ENCODE assay signal across 1 cellular context in the genomic region with DNA sequence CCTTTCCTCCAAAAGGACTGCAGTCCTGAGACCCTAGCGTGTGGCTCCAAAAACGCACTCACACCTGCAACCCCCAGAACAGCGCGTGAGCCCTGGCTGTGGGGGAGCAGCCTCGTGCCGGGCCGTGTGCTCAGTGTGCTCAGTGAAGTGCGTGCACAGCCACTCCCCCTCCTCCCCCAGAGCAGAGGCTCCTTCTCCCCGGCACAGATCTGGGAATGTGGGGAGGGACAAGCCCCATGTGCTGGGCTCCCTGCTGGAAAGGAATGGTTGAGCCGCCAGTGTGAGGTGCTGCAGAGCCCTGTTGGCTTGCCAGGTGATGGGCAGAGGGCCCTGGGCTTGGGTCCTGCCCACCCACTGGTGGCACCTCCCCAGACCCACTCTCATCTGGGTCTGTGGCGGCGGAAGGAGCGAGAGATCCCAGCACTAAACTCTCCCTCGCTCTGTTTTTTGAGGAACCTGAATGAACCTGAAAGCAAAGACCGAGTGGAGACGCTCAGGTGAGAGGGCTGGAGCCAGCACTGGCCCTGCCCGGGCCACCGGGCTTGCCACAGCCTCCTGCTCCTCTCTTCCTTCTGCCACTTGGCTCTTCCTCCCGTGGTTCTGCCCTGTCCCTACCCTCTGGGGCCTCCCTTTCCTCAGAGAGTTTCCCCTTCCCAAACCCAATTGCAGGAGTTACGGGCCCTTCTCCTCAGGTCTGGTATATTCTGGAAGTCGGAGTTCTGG.
TF ChIP-seq lines count a peak whose summit lies in the region.

No MANE protein-coding gene starts in this region.

TF ChIP-seq in K562, 482 proteins besides CTCF, POLR2A, EP300 and RAD21 (continued from another document):
- TF ChIP-seq CEBPG (CRISPR knock-in tag; IDR thresholded peaks at IDR 0.05) (no peak), CEBPG (tag; conservative IDR thresholded peaks at IDR 0.05 in 1 of 2, IDR thresholded peaks at IDR 0.05 in 1 of 2) (no peak), POLR2G (IDR thresholded peaks at IDR 0.05; ENCODE audit: low read depth, low read length) (peak; percentile 37), ZNF175 (CRISPR knock-in tag; IDR thresholded peaks at IDR 0.05; ENCODE audit: low read depth) (no peak)
- TF ChIP-seq, protein P1, sequence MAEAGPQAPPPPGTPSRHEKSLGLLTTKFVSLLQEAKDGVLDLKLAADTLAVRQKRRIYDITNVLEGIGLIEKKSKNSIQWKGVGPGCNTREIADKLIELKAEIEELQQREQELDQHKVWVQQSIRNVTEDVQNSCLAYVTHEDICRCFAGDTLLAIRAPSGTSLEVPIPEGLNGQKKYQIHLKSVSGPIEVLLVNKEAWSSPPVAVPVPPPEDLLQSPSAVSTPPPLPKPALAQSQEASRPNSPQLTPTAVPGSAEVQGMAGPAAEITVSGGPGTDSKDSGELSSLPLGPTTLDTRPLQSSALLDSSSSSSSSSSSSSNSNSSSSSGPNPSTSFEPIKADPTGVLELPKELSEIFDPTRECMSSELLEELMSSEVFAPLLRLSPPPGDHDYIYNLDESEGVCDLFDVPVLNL (CRISPR knock-in tag; IDR thresholded peaks at IDR 0.05; ENCODE audit: low read depth): no peak
TF ChIP-seq in K562: peak in this region for 1.
